In the genomic region with DNA sequence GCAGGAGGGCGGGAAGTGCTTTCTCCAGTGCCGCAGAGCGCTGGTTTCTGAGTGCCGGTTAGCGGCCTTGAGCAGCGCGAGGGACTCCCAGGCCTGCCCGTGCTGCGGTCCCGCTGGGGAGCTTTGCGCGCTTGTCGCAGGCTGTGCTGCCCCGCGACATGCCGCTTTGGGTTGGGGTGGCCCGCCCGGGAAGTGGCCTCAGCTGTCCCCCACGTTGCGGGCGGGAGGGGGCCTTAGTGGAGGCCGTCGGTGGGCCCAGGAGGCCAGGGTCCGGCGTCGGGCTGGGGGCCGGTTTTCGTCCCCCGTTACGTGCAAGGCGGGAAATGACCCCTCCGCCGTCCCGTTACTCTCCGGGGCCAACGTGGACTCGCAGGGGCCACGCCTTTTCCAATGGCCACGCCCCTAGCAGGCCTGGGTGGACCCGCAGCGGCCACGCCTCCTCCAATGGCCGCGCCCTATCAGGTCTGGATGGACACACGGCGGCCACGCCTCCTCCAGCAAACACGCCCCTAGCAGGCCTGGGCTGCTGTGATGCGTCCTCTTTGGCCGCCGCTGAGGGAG, we compare ENCODE assay signal across 8 cellular contexts. TPM values are rescaled to one million over a fixed set of nuclear protein-coding genes. Genes with fewer than 3 reads are reported as not detected.
DNase-seq lines count a peak whose midpoint lies in the region; ATAC-seq and TF ChIP-seq lines count a peak whose summit lies in the region.

No MANE protein-coding gene starts in this region.

- TF ChIP-seq CTCF in OCI-LY1 (IDR thresholded peaks at IDR 0.05; ENCODE audit: low read length): no peak

- no peaks in the 10 kb centered on the region for H3K27me3 ChIP-seq in CD8-positive, alpha-beta memory T cell (ENCODE audit: insufficient read depth, low read length, poor library complexity, severe bottlenecking)
- H3K27me3 ChIP-seq in OCI-LY1 (ENCODE audit: insufficient read depth, low read length): no peaks in the 10 kb centered on the region

- H3K36me3 ChIP-seq in CD8-positive, alpha-beta memory T cell (ENCODE audit: insufficient read depth, low read length): no peaks in the 10 kb centered on the region
- peaks cover 7% of the 10 kb centered on the region for H3K36me3 ChIP-seq in OCI-LY1 (ENCODE audit: insufficient read depth, low read length)

- H3K9ac ChIP-seq in OCI-LY1 (ENCODE audit: low read length): peak overlapping the region; percentile 84

- no peaks in the 10 kb centered on the region for H4K20me1 ChIP-seq in OCI-LY1 (ENCODE audit: insufficient read depth, low read length)

- peak overlapping the region; percentile 91 for H3K4me3 ChIP-seq in CD8-positive, alpha-beta memory T cell (ENCODE audit: low read length)
- peak overlapping the region; percentile 92 for H3K4me3 ChIP-seq in OCI-LY1 (ENCODE audit: low read depth, low read length, poor library complexity, severe bottlenecking)

- H3K36me3 Mint-ChIP-seq in CD8-positive, alpha-beta memory T cell: peaks cover 6 to 26% (median 12%) of the 10 kb centered on the region in 3 donors

- peaks cover 32 to 62% (median 54%) of the 10 kb centered on the region in 3 donors for H3K4me1 Mint-ChIP-seq in CD8-positive, alpha-beta memory T cell

- no peaks in the 10 kb centered on the region for H3K9me2 ChIP-seq in OCI-LY1 (ENCODE audit: low read depth, low read length)

- peaks cover 2 to 12% (median 11%) of the 10 kb centered on the region in 5 donors for H3K9me3 Mint-ChIP-seq in CD8-positive, alpha-beta memory T cell

- H3K27ac ChIP-seq in CD8-positive, alpha-beta memory T cell (ENCODE audit: low read depth, low read length): peak overlapping the region; percentile 91
- peak overlapping the region; percentile 97 for H3K27ac ChIP-seq in OCI-LY1 (ENCODE audit: low read depth, low read length, poor library complexity, severe bottlenecking)

- peaks cover 49% of the 10 kb centered on the region for H3K4me1 ChIP-seq in CD8-positive, alpha-beta memory T cell (ENCODE audit: insufficient read depth, low read length)
- H3K4me1 ChIP-seq in OCI-LY1 (ENCODE audit: insufficient read depth, low read length, severe bottlenecking): peaks cover 59% of the 10 kb centered on the region

- peaks cover 13% of the 10 kb centered on the region for H3K9me3 ChIP-seq in CD8-positive, alpha-beta memory T cell (ENCODE audit: low read length)
- H3K9me3 ChIP-seq in OCI-LY1 (ENCODE audit: low read length): 0 out of 2 replicates have a peak, but pooled peaks cover 3% of the 10 kb centered on the region

- peak overlapping the region; percentile 87 to 97 (median 95) for H3K4me3 Mint-ChIP-seq in CD8-positive, alpha-beta memory T cell

- POLR2A ChIA-PET in CD8-positive, alpha-beta memory T cell (lab: Charles Lee): interaction anchor here (0.6 to 2.3 kb wide), 3 partner anchors 11 to 277 kb away, joined by 3 to 18 read pairs (median 14); partner anchors contain the start of genes CEP104 and DFFB

- ATAC-seq in GM19455 (IDR thresholded peaks at IDR 0.05; ENCODE audit: unreplicated experiment): peak; percentile 65

- peak in 4 of 5 donors; percentile 78 to 88 (median 82) for DNase-seq in CD8-positive, alpha-beta memory T cell
- peak; percentile 96 for DNase-seq in HK-2 (ENCODE audit: unreplicated experiment)
- DNase-seq in activated T-cell treated with anti-CD3 and anti-CD28 coated beads for 4 hours: peak; percentile 65
- peak; percentile 87 for DNase-seq in epidermal melanocyte (ENCODE audit: insufficient read length, low spot score)
- peak; percentile 89 for DNase-seq in middle frontal gyrus (ENCODE audit: extremely low spot score, low spot score)
- DNase-seq in stimulated activated CD8-positive, alpha-beta memory T cell treated with anti-CD3 and anti-CD28 coated beads, Interleukin-2, amount 100 ng/mL, for 1 hour (ENCODE audit: low read depth in 2 of 2): peak; percentile 54 to 73

- H3F3A ChIP-seq in OCI-LY1 (ENCODE audit: insufficient read depth, low read length): 0 out of 2 replicates have a peak, but pooled peaks cover 6% of the 10 kb centered on the region

- H3K79me2 ChIP-seq in OCI-LY1 (ENCODE audit: insufficient read depth, low read length): peaks cover 25% of the 10 kb centered on the region

- peak overlapping the region; percentile 84 to 98 (median 95) for H3K27ac Mint-ChIP-seq in CD8-positive, alpha-beta memory T cell

- H2AFZ ChIP-seq in OCI-LY1 (ENCODE audit: low read length): no peak overlapping the region

- CTCF ChIA-PET in CD8-positive, alpha-beta memory T cell (lab: Charles Lee): interaction anchor here (1.3 to 3.0 kb wide), 2 partner anchors 17 to 43 kb away, joined by 3 to 9 read pairs; partner anchors contain the start of gene DFFB

- peaks cover 0 to 1% of the 10 kb centered on the region in 2 donors for H3K27me3 Mint-ChIP-seq in CD8-positive, alpha-beta memory T cell

- H3K4me2 ChIP-seq in OCI-LY1 (ENCODE audit: low read length): peak overlapping the region; percentile 86

RNA-seq across cellular contexts. Expression of gene C1orf174, which starts 1.0 kb away (rescaled TPM):
- 10 to 100 TPM; 49.7 to 51.8 TPM for total RNA-seq in CD8-positive, alpha-beta memory T cell
- 31.1 TPM for polyA plus RNA-seq in CD8-positive, alpha-beta memory T cell

RNA-seq across cellular contexts. Expression of gene DFFB, which starts 43.8 kb away (rescaled TPM):
- total RNA-seq in CD8-positive, alpha-beta memory T cell: 10 to 100 TPM; 10.9 to 14.6 TPM
- 8.3 TPM for polyA plus RNA-seq in CD8-positive, alpha-beta memory T cell

RNA-seq across cellular contexts. Expression of gene CEP104, which starts 44.0 kb away (rescaled TPM):
- 10 to 100 TPM; 45.0 to 47.0 TPM for total RNA-seq in CD8-positive, alpha-beta memory T cell
- 29.4 TPM for polyA plus RNA-seq in CD8-positive, alpha-beta memory T cell

Comparison
In these comparisons a context has a peak if more than half of its experiments do, and no peak if none do; other contexts are left out.
1. Peak in every context shown above with its lines: DNase-seq, ATAC-seq, H3K4me3 ChIP-seq and H3K27ac ChIP-seq.